Comparison of ENCODE assay signal across 3 cellular contexts in the genomic region with DNA sequence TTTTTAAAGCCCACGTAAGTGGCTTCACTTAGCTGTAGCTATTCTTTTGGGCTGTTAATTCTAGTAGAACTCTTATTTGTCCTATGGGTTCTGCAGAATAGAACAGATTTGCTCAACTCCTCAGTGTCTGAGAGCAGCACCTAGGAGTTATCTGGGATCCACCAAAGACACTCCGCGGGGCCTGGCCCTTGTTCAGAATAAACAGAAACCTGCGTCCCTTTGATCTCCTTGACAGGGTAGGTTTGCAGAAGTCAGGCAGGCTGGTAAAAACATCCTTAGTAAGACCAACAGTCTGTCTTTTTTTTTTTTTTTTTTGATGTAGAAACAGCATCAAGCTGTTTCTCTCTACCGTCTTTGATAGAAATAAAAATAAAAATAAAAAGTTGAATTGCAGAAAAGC. TPM values are rescaled to one million over a fixed set of nuclear protein-coding genes. Genes with fewer than 3 reads are reported as not detected.
"Had no signal": no experiment of that assay in that cellular context is flagged by ENCODE, and none has a peak within 500 bp of the region (broad histone marks: within the 10 kb centered on the region; RNA-seq: fewer than 3 reads in every experiment).

No MANE protein-coding gene starts in this region.

RNA-seq across cellular contexts. Expression of a gene that starts 31.9 kb away (rescaled TPM):
- total RNA-seq: GM23248, HFFc6 had no signal
- polyA plus RNA-seq: GM23248 had no signal

RNA-seq across cellular contexts. Expression of a gene that starts 52.7 kb away (rescaled TPM):
- total RNA-seq: H7 had no signal
